Comparison of ENCODE assay signal across 10 cellular contexts in the genomic region with DNA sequence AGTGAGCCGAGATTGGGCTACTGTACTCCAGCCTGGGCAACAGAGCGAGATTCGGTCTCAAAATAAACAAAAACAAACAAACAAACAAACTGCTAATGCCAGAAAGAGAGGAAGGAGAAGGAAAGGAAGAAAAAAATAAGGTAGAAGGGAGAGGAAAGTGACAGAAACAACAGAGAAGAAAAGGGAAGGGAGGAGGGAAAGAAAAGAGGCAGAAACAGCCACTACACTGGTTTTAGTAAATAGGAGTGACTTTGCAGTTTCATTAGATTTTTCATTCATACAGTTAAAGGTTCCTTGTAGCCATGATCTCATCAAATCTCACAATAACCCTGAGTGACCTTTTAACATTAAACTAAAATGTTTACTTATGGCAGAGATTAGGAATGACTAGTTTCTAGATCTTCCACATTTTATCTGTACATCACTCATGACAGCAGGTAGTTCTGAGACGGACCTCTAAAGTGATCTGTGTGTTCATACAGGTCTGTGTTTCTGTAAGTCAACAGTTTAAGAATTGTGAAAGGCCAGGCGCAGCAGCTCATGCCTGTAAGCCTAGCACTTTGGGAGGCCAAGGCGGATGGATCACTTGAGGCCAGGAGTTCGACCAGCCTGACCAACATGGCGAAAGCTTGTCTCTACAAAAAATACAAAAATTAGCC.
DNase-seq lines count a peak whose midpoint lies in the region; ATAC-seq and TF ChIP-seq lines count a peak whose summit lies in the region.
"Had no signal": no experiment of that assay in that cellular context is flagged by ENCODE, and none has a peak within 500 bp of the region (broad histone marks: within the 10 kb centered on the region; RNA-seq: fewer than 3 reads in every experiment).

No MANE protein-coding gene starts in this region.

- H3K4me1 Mint-ChIP-seq in GM23338 (peaks cover 53% of the 10 kb centered on the region), mesothelial cell of epicardium (peaks cover 9% of the 10 kb centered on the region)
- peaks cover 80% of the 10 kb centered on the region for H3K4me1 Mint-ChIP-seq in activated naive CD8-positive, alpha-beta T cell (ENCODE audit: low read depth)

- H3K4me3 Mint-ChIP-seq in GM23338: no peak overlapping the region
- H3K4me3 Mint-ChIP-seq in activated naive CD8-positive, alpha-beta T cell: peak overlapping the region; percentile 17
- no peak overlapping the region for H3K4me3 Mint-ChIP-seq in mesothelial cell of epicardium

- H3K27ac ChIP-seq in ACC112 (ENCODE audit: low read depth, low read length) (peak overlapping the region; percentile 61), GM23338 (ENCODE audit: low read depth) (no peak overlapping the region)

- ATAC-seq in GM23338 (no peak), GM21526 (IDR thresholded peaks at IDR 0.05; ENCODE audit: low FRiP score, unreplicated experiment) (no peak), GM19328 (IDR thresholded peaks at IDR 0.05; ENCODE audit: unreplicated experiment) (no peak), HG02884 (IDR thresholded peaks at IDR 0.05; ENCODE audit: unreplicated experiment) (no peak), GM19452 (IDR thresholded peaks at IDR 0.05; ENCODE audit: unreplicated experiment) (no peak)
- ATAC-seq: right cardiac atrium had no signal

- no peaks in the 10 kb centered on the region; the same call in 1 of the 3 replicates for H3K36me3 Mint-ChIP-seq in GM23338 (ENCODE audit: low read depth)
- peaks cover 16% of the 10 kb centered on the region for H3K36me3 Mint-ChIP-seq in activated naive CD8-positive, alpha-beta T cell
- H3K36me3 Mint-ChIP-seq in mesothelial cell of epicardium: no peaks in the 10 kb centered on the region

- H3K79me2 ChIP-seq in ACC112 (ENCODE audit: control insufficient read depth, insufficient read depth, low read length, unreplicated experiment) (peaks cover 88% of the 10 kb centered on the region), GM23338 (replicated peaks; ENCODE audit: insufficient read depth) (no peaks in the 10 kb centered on the region)

- H3K27me3 ChIP-seq in ACC112 (ENCODE audit: insufficient read depth, low read length) (no peaks in the 10 kb centered on the region), GM23338 (ENCODE audit: insufficient read depth) (no peaks in the 10 kb centered on the region)

- H3K9me3 Mint-ChIP-seq in GM23338 (no peaks in the 10 kb centered on the region), mesothelial cell of epicardium (no peaks in the 10 kb centered on the region)
- no peaks in the 10 kb centered on the region for H3K9me3 Mint-ChIP-seq in activated naive CD8-positive, alpha-beta T cell (ENCODE audit: low read depth)

- DNase-seq in GM23338 (ENCODE audit: low spot score): no peak
- DNase-seq in mesothelial cell of epicardium (ENCODE audit: low spot score in 2 of 2, unreplicated experiment in 2 of 2): no peak
- DNase-seq: NCI-H2081, right cardiac atrium had no signal

- H3K9me2 ChIP-seq in GM23338 (ENCODE audit: insufficient read depth): no peaks in the 10 kb centered on the region

- no peaks in the 10 kb centered on the region for H4K20me1 ChIP-seq in GM23338 (replicated peaks; ENCODE audit: insufficient read depth)

- peaks cover 15% of the 10 kb centered on the region for H3K27me3 Mint-ChIP-seq in GM23338 (ENCODE audit: insufficient read depth, low read depth, poor library complexity)
- no peaks in the 10 kb centered on the region for H3K27me3 Mint-ChIP-seq in activated naive CD8-positive, alpha-beta T cell
- no peaks in the 10 kb centered on the region for H3K27me3 Mint-ChIP-seq in mesothelial cell of epicardium (ENCODE audit: low read depth)

- peak overlapping the region; percentile 89 for H3K27ac Mint-ChIP-seq in GM23338
- H3K27ac Mint-ChIP-seq in activated naive CD8-positive, alpha-beta T cell: peak overlapping the region; percentile 86
- H3K27ac Mint-ChIP-seq in mesothelial cell of epicardium: peak overlapping the region; percentile 49

- no peaks in the 10 kb centered on the region for H3K36me3 ChIP-seq in ACC112 (ENCODE audit: insufficient read depth, low read length)
- H3K36me3 ChIP-seq in GM23338 (ENCODE audit: insufficient read depth): no peaks in the 10 kb centered on the region

- no peaks in the 10 kb centered on the region for H3F3A ChIP-seq in GM23338 (replicated peaks; ENCODE audit: low read depth)

- peaks cover 52% of the 10 kb centered on the region for H3K4me1 ChIP-seq in ACC112 (ENCODE audit: control insufficient read depth, insufficient read depth, low read length, unreplicated experiment)
- peaks cover 20% of the 10 kb centered on the region for H3K4me1 ChIP-seq in GM23338 (ENCODE audit: insufficient read depth)

- H3K4me3 ChIP-seq in ACC112 (ENCODE audit: low read depth, low read length) (no peak overlapping the region), GM23338 (no peak overlapping the region)

- TF ChIP-seq CTCF in GM23338 (conservative IDR thresholded peaks at IDR 0.05; ENCODE audit: low read depth in 2 of 2) (no peak), mesothelial cell of epicardium (IDR thresholded peaks at IDR 0.05; ENCODE audit: unreplicated experiment) (no peak)

- H2AFZ ChIP-seq in ACC112 (ENCODE audit: low read length, unreplicated experiment) (no peak overlapping the region), GM23338 (no peak overlapping the region)

- H3K4me2 ChIP-seq in GM23338: no peak overlapping the region

TF ChIP-seq in GM23338, 12 proteins besides CTCF, POLR2A, EP300 and RAD21 (continues in another document):
- TF ChIP-seq, protein P1, sequence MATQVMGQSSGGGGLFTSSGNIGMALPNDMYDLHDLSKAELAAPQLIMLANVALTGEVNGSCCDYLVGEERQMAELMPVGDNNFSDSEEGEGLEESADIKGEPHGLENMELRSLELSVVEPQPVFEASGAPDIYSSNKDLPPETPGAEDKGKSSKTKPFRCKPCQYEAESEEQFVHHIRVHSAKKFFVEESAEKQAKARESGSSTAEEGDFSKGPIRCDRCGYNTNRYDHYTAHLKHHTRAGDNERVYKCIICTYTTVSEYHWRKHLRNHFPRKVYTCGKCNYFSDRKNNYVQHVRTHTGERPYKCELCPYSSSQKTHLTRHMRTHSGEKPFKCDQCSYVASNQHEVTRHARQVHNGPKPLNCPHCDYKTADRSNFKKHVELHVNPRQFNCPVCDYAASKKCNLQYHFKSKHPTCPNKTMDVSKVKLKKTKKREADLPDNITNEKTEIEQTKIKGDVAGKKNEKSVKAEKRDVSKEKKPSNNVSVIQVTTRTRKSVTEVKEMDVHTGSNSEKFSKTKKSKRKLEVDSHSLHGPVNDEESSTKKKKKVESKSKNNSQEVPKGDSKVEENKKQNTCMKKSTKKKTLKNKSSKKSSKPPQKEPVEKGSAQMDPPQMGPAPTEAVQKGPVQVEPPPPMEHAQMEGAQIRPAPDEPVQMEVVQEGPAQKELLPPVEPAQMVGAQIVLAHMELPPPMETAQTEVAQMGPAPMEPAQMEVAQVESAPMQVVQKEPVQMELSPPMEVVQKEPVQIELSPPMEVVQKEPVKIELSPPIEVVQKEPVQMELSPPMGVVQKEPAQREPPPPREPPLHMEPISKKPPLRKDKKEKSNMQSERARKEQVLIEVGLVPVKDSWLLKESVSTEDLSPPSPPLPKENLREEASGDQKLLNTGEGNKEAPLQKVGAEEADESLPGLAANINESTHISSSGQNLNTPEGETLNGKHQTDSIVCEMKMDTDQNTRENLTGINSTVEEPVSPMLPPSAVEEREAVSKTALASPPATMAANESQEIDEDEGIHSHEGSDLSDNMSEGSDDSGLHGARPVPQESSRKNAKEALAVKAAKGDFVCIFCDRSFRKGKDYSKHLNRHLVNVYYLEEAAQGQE (IDR thresholded peaks at IDR 0.05; ENCODE audit: unreplicated experiment): no peak
- TF ChIP-seq ZNF331 (CRISPR knock-in tag; IDR thresholded peaks at IDR 0.05; ENCODE audit: low read depth): no peak
- no peak for TF ChIP-seq JUNB (IDR thresholded peaks at IDR 0.05; ENCODE audit: unreplicated experiment)
- no peak for TF ChIP-seq EZH2 (IDR thresholded peaks at IDR 0.05; ENCODE audit: low read depth, unreplicated experiment)
- TF ChIP-seq CREB1 (CRISPR knock-in tag; IDR thresholded peaks at IDR 0.05; ENCODE audit: low read depth): no peak
